Comparison of ENCODE assay signal across 8 cellular contexts in the genomic region with DNA sequence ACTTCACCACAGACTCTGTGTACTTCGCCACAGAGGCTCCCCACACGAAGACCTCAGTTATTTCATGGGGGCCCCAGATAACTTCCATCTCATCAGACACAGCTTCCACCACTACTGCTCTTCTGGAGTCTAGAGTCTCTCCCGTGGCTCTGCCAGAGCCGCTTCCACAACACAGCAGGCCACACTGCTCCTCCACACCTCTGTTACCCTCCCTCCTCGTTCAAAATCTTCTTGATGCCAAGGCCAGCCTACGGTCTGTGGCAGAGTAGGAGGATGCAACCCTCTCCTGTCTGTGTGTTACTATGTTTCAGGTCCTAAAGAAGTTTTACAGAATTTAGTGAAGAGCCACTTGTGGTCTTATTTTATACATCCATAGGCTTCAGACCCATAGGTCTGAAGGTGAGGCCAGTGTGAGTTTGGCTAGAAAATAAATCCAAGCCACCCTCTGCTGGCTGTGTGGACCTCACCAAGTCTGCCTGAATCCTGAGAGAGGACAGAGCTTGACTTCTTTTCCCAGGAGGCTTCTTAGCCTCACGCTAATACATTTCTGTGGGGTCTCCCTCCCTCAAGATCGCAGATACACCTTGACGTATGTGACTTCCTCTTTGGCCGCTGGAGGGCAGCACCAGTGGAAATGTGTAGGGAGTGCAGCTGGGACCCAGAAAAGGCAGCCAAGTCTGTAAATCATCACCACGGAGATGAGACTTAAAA.
A peak's percentile ranks its signal among the peaks of the same experiment; 100 is the strongest.
DNase-seq lines count a peak whose midpoint lies in the region; ATAC-seq and FAIRE-seq lines count a peak whose summit lies in the region.

No MANE protein-coding gene starts in this region.

- ATAC-seq in GM18519 (IDR thresholded peaks at IDR 0.05; ENCODE audit: low FRiP score, unreplicated experiment) (peak; percentile 91), HG02884 (IDR thresholded peaks at IDR 0.05; ENCODE audit: unreplicated experiment) (peak; percentile 97)
- peak; percentile 53 to 77 for ATAC-seq in activated naive CD4-positive, alpha-beta T cell treated with anti-CD3 and anti-CD28 coated beads, Interleukin-2, amount 50 U/mL, for 72 hours

- H3K36me3 Mint-ChIP-seq in activated naive CD4-positive, alpha-beta T cell treated with anti-CD3 and anti-CD28 coated beads, Interleukin-2, amount 50 U/mL, for 72 hours, result no peaks in the 10 kb centered on the region

- no peak overlapping the region for H3K27ac Mint-ChIP-seq in activated naive CD4-positive, alpha-beta T cell treated with anti-CD3 and anti-CD28 coated beads, Interleukin-2, amount 50 U/mL, for 72 hours

- FAIRE-seq in urothelium cell line (lab: Jason Lieb, UNC), result no peak

- DNase-seq in COLO829 (ENCODE audit: low spot score), result peak; percentile 25
- peak; percentile 12 for DNase-seq in NCI-H146 treated with DMSO at 0.1 percent for 48 hours (lab: John Stamatoyannopoulos, UW; ENCODE audit: unreplicated experiment)
- peak in 1 of 2 donors; percentile 64 for DNase-seq in activated naive CD4-positive, alpha-beta T cell treated with anti-CD3 and anti-CD28 coated beads, Interleukin-2, amount 50 U/mL, for 72 hours (ENCODE audit: low spot score in 2 of 2)
- DNase-seq in kidney tubule cell (ENCODE audit: low spot score), result peak; percentile 65
- peak; percentile 18 for DNase-seq in urothelium cell line (ENCODE audit: low spot score)
- DNase-seq in NCI-H2107 (lab: John Stamatoyannopoulos, UW), result no peak

- H3K9me3 Mint-ChIP-seq in activated naive CD4-positive, alpha-beta T cell treated with anti-CD3 and anti-CD28 coated beads, Interleukin-2, amount 50 U/mL, for 72 hours, result no peaks in the 10 kb centered on the region
